ENCODE assay signal across 8 cellular contexts in genomic region chr16:48164907-48165715, GRCh38. TPM values are rescaled to one million over a fixed set of nuclear protein-coding genes. Genes with fewer than 3 reads are reported as not detected.
DNase-seq lines count a peak whose midpoint lies in the region; ATAC-seq, FAIRE-seq and TF ChIP-seq lines count a peak whose summit lies in the region.

No MANE protein-coding gene starts in this region.

- peak; percentile 71 for DNase-seq in A172 (ENCODE audit: low spot score)
- peak; percentile 52 for DNase-seq in GM18507 (ENCODE audit: extremely low spot score, insufficient read length, low read depth)
- peak; percentile 64 for DNase-seq in NCI-H69 (lab: John Stamatoyannopoulos, UW)
- peak; percentile 76 to 78 for DNase-seq in activated CD4-positive, alpha-beta T cell treated with anti-CD3 and anti-CD28 coated beads, Interleukin-2, amount 50 U/mL, for 48 hours
- peak; percentile 86 for DNase-seq in ecto neural progenitor cell (ENCODE audit: low spot score)
- DNase-seq in lower lobe of right lung, result peak; percentile 81
- peak; percentile 17 to 55 (median 49) for DNase-seq in stimulated activated CD4-positive, alpha-beta T cell treated with anti-CD3 and anti-CD28 coated beads, TNF-alpha, amount 100 ng/mL, for 48 hours (ENCODE audit: low read depth in 3 of 3)

- TF ChIP-seq CTCF in lower lobe of right lung (IDR thresholded peaks at IDR 0.05), result peak; percentile 90

- H3K4me3 ChIP-seq in lower lobe of right lung, result no peak overlapping the region

- ATAC-seq in HG03108 (IDR thresholded peaks at IDR 0.05; ENCODE audit: unreplicated experiment) (peak; percentile 79), lower lobe of right lung (peak; percentile 95 to 96)

- intact Hi-C loops in lower lobe of right lung (cut with DNase I), result no loop called here

- H3K4me1 ChIP-seq in lower lobe of right lung, result peaks cover 17% of the 10 kb centered on the region

- H3K9me3 ChIP-seq in lower lobe of right lung, result no peaks in the 10 kb centered on the region

- no peaks in the 10 kb centered on the region for H3K36me3 ChIP-seq in lower lobe of right lung

- no peaks in the 10 kb centered on the region for H3K27me3 ChIP-seq in lower lobe of right lung (ENCODE audit: low read depth)

- peak; percentile 77 for FAIRE-seq in GM18507 (lab: Jason Lieb, UNC)

- H3K27ac ChIP-seq in lower lobe of right lung, result peak overlapping the region; percentile 31

RNA-seq across cellular contexts. Expression of gene ABCC12, which starts 9.3 kb away (rescaled TPM):
- total RNA-seq in A172 (2014; rRNA removed; shearing (Covaris generic)), result not detected in 2 replicates
- total RNA-seq in lower lobe of right lung, result not detected
